In genomic region chr7:156922304-156922703, GRCh38 we compare ENCODE assay signal across 8 cellular contexts. TPM values are rescaled to one million over a fixed set of nuclear protein-coding genes. Genes with fewer than 3 reads are reported as not detected.
DNase-seq lines count a peak whose midpoint lies in the region; ATAC-seq and TF ChIP-seq lines count a peak whose summit lies in the region.
"Not testable (repeated sequence)": the region's sequence is repeated elsewhere in the genome, so short reads cannot be mapped to it uniquely, and the experiment has no call there.

No MANE protein-coding gene starts in this region.

- H4K20me1 ChIP-seq in smooth muscle cell (ENCODE audit: low read depth) = not testable (repeated sequence)

- POLR2A ChIA-PET in CD8-positive, alpha-beta memory T cell (lab: Charles Lee) = interaction anchor here (0.7 to 1.9 kb wide), 2 partner anchors 29 to 1278 kb away, joined by 5 to 19 read pairs; partner anchors contain the start of gene LMBR1
- POLR2A ChIA-PET in T-cell (lab: Charles Lee) = not testable (repeated sequence)
- POLR2A ChIA-PET in activated CD4-positive, alpha-beta memory T cell treated with anti-CD3 and anti-CD28 coated beads for 36 hours (lab: Charles Lee) = interaction anchor here (0.9 to 1.9 kb wide), 2 partner anchors 21 to 29 kb away, joined by 4 to 7 read pairs; partner anchors contain the start of gene LMBR1
- POLR2A ChIA-PET in activated naive CD8-positive, alpha-beta T cell treated with anti-CD3 and anti-CD28 coated beads, Interleukin-2, amount 10 ng/mL, durations not matched to agents 7 days and 5 days (lab: Charles Lee) = interaction anchor here (0.7 kb wide), 1 partner anchor 424 kb away, joined by 4 read pairs; no protein-coding TSS in a partner anchor

- DNase-seq in CD8-positive, alpha-beta memory T cell; T-cell; activated CD4-positive, alpha-beta memory T cell treated with anti-CD3 and anti-CD28 coated beads for 36 hours; activated T-cell treated with anti-CD3 and anti-CD28 coated beads, Interleukin-2, amount 50 U/mL, for 72 hours; activated naive CD8-positive, alpha-beta T cell treated with anti-CD3 and anti-CD28 coated beads, Interleukin-2, amount 10 ng/mL, durations not matched to agents 7 days and 5 days; smooth muscle cell (lab: John Stamatoyannopoulos, UW; ENCODE audit: unreplicated experiment): not testable (repeated sequence)
- DNase-seq in left lobe of liver (ENCODE audit: low spot score) (peak; percentile 31), aorta (peak; percentile 6 to 22)

- peaks cover 23% of the 10 kb centered on the region for H3K27me3 ChIP-seq in CD8-positive, alpha-beta memory T cell (ENCODE audit: insufficient read depth, low read length, poor library complexity, severe bottlenecking)
- not testable (repeated sequence) for H3K27me3 ChIP-seq in smooth muscle cell (ENCODE audit: low read depth); aorta (ENCODE audit: control insufficient read depth in 1 of 2, insufficient read depth in 2 of 2, low read length in 1 of 2)

- H3K4me1 Mint-ChIP-seq in CD8-positive, alpha-beta memory T cell = peaks cover 24 to 45% (median 30%) of the 10 kb centered on the region in 3 donors
- H3K4me1 Mint-ChIP-seq in T-cell = peaks cover 23 to 40% (median 33%) of the 10 kb centered on the region in 3 donors
- peaks cover 50% of the 10 kb centered on the region for H3K4me1 Mint-ChIP-seq in activated CD4-positive, alpha-beta memory T cell treated with anti-CD3 and anti-CD28 coated beads for 36 hours (ENCODE audit: low read depth)
- H3K4me1 Mint-ChIP-seq in activated T-cell treated with anti-CD3 and anti-CD28 coated beads, Interleukin-2, amount 50 U/mL, for 72 hours (ENCODE audit: low read depth) = peaks cover 69% of the 10 kb centered on the region
- H3K4me1 Mint-ChIP-seq in activated naive CD8-positive, alpha-beta T cell treated with anti-CD3 and anti-CD28 coated beads, Interleukin-2, amount 10 ng/mL, durations not matched to agents 7 days and 5 days = peaks cover 29% of the 10 kb centered on the region

- not testable (repeated sequence) for H3K79me2 ChIP-seq in smooth muscle cell (ENCODE audit: low read depth)

- WGBS in smooth muscle cell (ENCODE audit: low lambda C conversion rate) = 69% methylated on average over 6 of the region's 6 CpGs
- 72 to 79% methylated on average over 6 of the region's 6 CpGs for WGBS in aorta, 2 donors

- peak overlapping the region; percentile 8 to 81 (median 64) for H3K4me3 Mint-ChIP-seq in CD8-positive, alpha-beta memory T cell
- peak overlapping the region; percentile 8 to 50 (median 49) for H3K4me3 Mint-ChIP-seq in T-cell
- peak overlapping the region; percentile 30 for H3K4me3 Mint-ChIP-seq in activated CD4-positive, alpha-beta memory T cell treated with anti-CD3 and anti-CD28 coated beads for 36 hours
- H3K4me3 Mint-ChIP-seq in activated T-cell treated with anti-CD3 and anti-CD28 coated beads, Interleukin-2, amount 50 U/mL, for 72 hours = peak overlapping the region; percentile 58 to 61
- H3K4me3 Mint-ChIP-seq in activated naive CD8-positive, alpha-beta T cell treated with anti-CD3 and anti-CD28 coated beads, Interleukin-2, amount 10 ng/mL, durations not matched to agents 7 days and 5 days = peak overlapping the region; percentile 63

- intact Hi-C loops in activated CD4-positive, alpha-beta memory T cell treated with anti-CD3 and anti-CD28 coated beads for 36 hours (cut with micrococcal nuclease) = loop anchor here (2.0 kb wide), 1 partner anchor 28 kb away; no protein-coding TSS in a partner anchor
- intact Hi-C loops in aorta (cut with DNase I) = not testable (repeated sequence)

- H3K9ac ChIP-seq in smooth muscle cell (ENCODE audit: low read depth) = not testable (repeated sequence)

- H3K36me3 Mint-ChIP-seq in CD8-positive, alpha-beta memory T cell; T-cell; activated CD4-positive, alpha-beta memory T cell treated with anti-CD3 and anti-CD28 coated beads for 36 hours; activated T-cell treated with anti-CD3 and anti-CD28 coated beads, Interleukin-2, amount 50 U/mL, for 72 hours (ENCODE audit: insufficient read depth in 2 of 2); activated naive CD8-positive, alpha-beta T cell treated with anti-CD3 and anti-CD28 coated beads, Interleukin-2, amount 10 ng/mL, durations not matched to agents 7 days and 5 days: not testable (repeated sequence)

- H3K4me1 ChIP-seq in CD8-positive, alpha-beta memory T cell (ENCODE audit: insufficient read depth, low read length) = peaks cover 21% of the 10 kb centered on the region
- H3K4me1 ChIP-seq in smooth muscle cell (ENCODE audit: low read depth); aorta (ENCODE audit: control insufficient read depth in 1 of 2, insufficient read depth in 2 of 2, low read length in 2 of 2): not testable (repeated sequence)

- H3K27me3 Mint-ChIP-seq in CD8-positive, alpha-beta memory T cell = peaks cover 10 to 27% of the 10 kb centered on the region in 2 donors
- peaks cover 6 to 21% of the 10 kb centered on the region in 2 donors for H3K27me3 Mint-ChIP-seq in T-cell
- peaks cover 22% of the 10 kb centered on the region for H3K27me3 Mint-ChIP-seq in activated CD4-positive, alpha-beta memory T cell treated with anti-CD3 and anti-CD28 coated beads for 36 hours
- peaks cover 23% of the 10 kb centered on the region for H3K27me3 Mint-ChIP-seq in activated T-cell treated with anti-CD3 and anti-CD28 coated beads, Interleukin-2, amount 50 U/mL, for 72 hours (ENCODE audit: low read depth)
- H3K27me3 Mint-ChIP-seq in activated naive CD8-positive, alpha-beta T cell treated with anti-CD3 and anti-CD28 coated beads, Interleukin-2, amount 10 ng/mL, durations not matched to agents 7 days and 5 days = peaks cover 65% of the 10 kb centered on the region

- H3K9me3 ChIP-seq in CD8-positive, alpha-beta memory T cell (ENCODE audit: low read length); smooth muscle cell (replicated peaks; ENCODE audit: low read depth); aorta (ENCODE audit: control insufficient read depth, low read length): not testable (repeated sequence)

- peak overlapping the region in 6 of 8 donors; percentile 79 to 97 (median 96) for H3K27ac Mint-ChIP-seq in CD8-positive, alpha-beta memory T cell
- not testable (repeated sequence) for H3K27ac Mint-ChIP-seq in T-cell
- H3K27ac Mint-ChIP-seq in activated CD4-positive, alpha-beta memory T cell treated with anti-CD3 and anti-CD28 coated beads for 36 hours = peak overlapping the region; percentile 38
- H3K27ac Mint-ChIP-seq in activated T-cell treated with anti-CD3 and anti-CD28 coated beads, Interleukin-2, amount 50 U/mL, for 72 hours = peak overlapping the region; percentile 88
- peak overlapping the region; percentile 50 for H3K27ac Mint-ChIP-seq in activated naive CD8-positive, alpha-beta T cell treated with anti-CD3 and anti-CD28 coated beads, Interleukin-2, amount 10 ng/mL, durations not matched to agents 7 days and 5 days

- H3F3A ChIP-seq in smooth muscle cell (ENCODE audit: low read depth) = not testable (repeated sequence)

- H3K9me3 Mint-ChIP-seq in CD8-positive, alpha-beta memory T cell; T-cell; activated CD4-positive, alpha-beta memory T cell treated with anti-CD3 and anti-CD28 coated beads for 36 hours; activated T-cell treated with anti-CD3 and anti-CD28 coated beads, Interleukin-2, amount 50 U/mL, for 72 hours; activated naive CD8-positive, alpha-beta T cell treated with anti-CD3 and anti-CD28 coated beads, Interleukin-2, amount 10 ng/mL, durations not matched to agents 7 days and 5 days: not testable (repeated sequence)

- CTCF ChIA-PET in CD8-positive, alpha-beta memory T cell (lab: Charles Lee) = not testable (repeated sequence)
- CTCF ChIA-PET in T-cell (lab: Charles Lee) = interaction anchor here in 1 of 2 donors (1.1 kb wide), 1 partner anchor 29 kb away, joined by 3 read pairs; no protein-coding TSS in a partner anchor
- CTCF ChIA-PET in activated CD4-positive, alpha-beta memory T cell treated with anti-CD3 and anti-CD28 coated beads for 36 hours (lab: Charles Lee) = interaction anchor here (3.7 kb wide), 1 partner anchor 27 kb away, joined by 17 read pairs; the partner anchor contains the start of gene NOM1

- H2AFZ ChIP-seq in smooth muscle cell (ENCODE audit: low read depth) = not testable (repeated sequence)

- TF ChIP-seq CTCF in smooth muscle cell (IDR thresholded peaks at IDR 0.05; ENCODE audit: borderline replicate concordance, insufficient read depth, poor library complexity, severe bottlenecking) = not testable (repeated sequence)

- ATAC-seq in T-cell (replicated peaks in 1 of 4); activated T-cell treated with anti-CD3 and anti-CD28 coated beads, Interleukin-2, amount 50 U/mL, for 72 hours (replicated peaks in 1 of 2); activated naive CD8-positive, alpha-beta T cell treated with anti-CD3 and anti-CD28 coated beads, Interleukin-2, amount 10 ng/mL, durations not matched to agents 7 days and 5 days (ENCODE audit: low read depth); left lobe of liver; aorta (ENCODE audit: low FRiP score): not testable (repeated sequence)

- not testable (repeated sequence) for H3K27ac ChIP-seq in CD8-positive, alpha-beta memory T cell (ENCODE audit: low read depth, low read length); aorta (ENCODE audit: low read depth in 1 of 2, low read length in 2 of 2)
- peak overlapping the region; percentile 60 for H3K27ac ChIP-seq in smooth muscle cell (ENCODE audit: low read depth)

- H3K4me3 ChIP-seq in CD8-positive, alpha-beta memory T cell (ENCODE audit: low read length) = peak overlapping the region; percentile 27
- H3K4me3 ChIP-seq in smooth muscle cell; aorta (ENCODE audit: low read length in 2 of 2): not testable (repeated sequence)

- H3K36me3 ChIP-seq in CD8-positive, alpha-beta memory T cell (ENCODE audit: insufficient read depth, low read length); smooth muscle cell (ENCODE audit: low read depth); aorta (ENCODE audit: control insufficient read depth in 1 of 2, insufficient read depth in 2 of 2, low read length in 1 of 2): not testable (repeated sequence)

- H3K4me2 ChIP-seq in smooth muscle cell = not testable (repeated sequence)

RNA-seq across cellular contexts. Expression of gene NOM1, which starts 27.2 kb away (rescaled TPM):
- total RNA-seq in CD8-positive, alpha-beta memory T cell = 10 to 100 TPM; 34.2 to 34.3 TPM
- polyA plus RNA-seq in CD8-positive, alpha-beta memory T cell = 9.8 TPM
- total RNA-seq in T-cell (10 to 100 TPM; 31.7 to 47.8 (median 33.7) TPM), left lobe of liver (7.2 TPM), smooth muscle cell (7.5 and 11.4 TPM in 2 replicates), aorta (10 to 100 TPM; 19.4 to 23.5 TPM)
- total RNA-seq in activated CD4-positive, alpha-beta memory T cell treated with anti-CD3 and anti-CD28 coated beads for 36 hours = 10 to 100 TPM; 29.2 to 31.3 TPM
- total RNA-seq in activated T-cell treated with anti-CD3 and anti-CD28 coated beads, Interleukin-2, amount 50 U/mL, for 72 hours = 10 to 100 TPM; 30.1 to 37.5 TPM
- 10 to 100 TPM; 27.2 to 29.8 TPM for total RNA-seq in activated naive CD8-positive, alpha-beta T cell treated with anti-CD3 and anti-CD28 coated beads, Interleukin-2, amount 10 ng/mL, durations not matched to agents 7 days and 5 days
- polyA plus RNA-seq in smooth muscle cell (9.5 and 9.7 TPM in 2 replicates), aorta (10 to 100 TPM in 1 of 2 donors, 1 to 10 TPM in 1; 4.6 to 10.3 TPM)

RNA-seq across cellular contexts. Expression of gene LMBR1, which starts 29.3 kb away (rescaled TPM):
- total RNA-seq in CD8-positive, alpha-beta memory T cell = 10 to 100 TPM; 49.2 to 51.9 TPM
- polyA plus RNA-seq in CD8-positive, alpha-beta memory T cell = 26.8 TPM
- total RNA-seq in T-cell = 10 to 100 TPM; 79.1 to 94.8 (median 83.8) TPM
- total RNA-seq in activated CD4-positive, alpha-beta memory T cell treated with anti-CD3 and anti-CD28 coated beads for 36 hours = 10 to 100 TPM; 36.6 to 37.8 TPM
- total RNA-seq in activated T-cell treated with anti-CD3 and anti-CD28 coated beads, Interleukin-2, amount 50 U/mL, for 72 hours = 10 to 100 TPM; 88.2 to 88.6 TPM
- total RNA-seq in activated naive CD8-positive, alpha-beta T cell treated with anti-CD3 and anti-CD28 coated beads, Interleukin-2, amount 10 ng/mL, durations not matched to agents 7 days and 5 days = 10 to 100 TPM; 73.2 to 73.6 TPM
- 28.7 TPM for total RNA-seq in left lobe of liver
- total RNA-seq in smooth muscle cell = 30.3 and 36.6 TPM in 2 replicates
- 9.7 and 13.0 TPM in 2 replicates for polyA plus RNA-seq in smooth muscle cell
- total RNA-seq in aorta = 10 to 100 TPM; 63.1 to 63.8 TPM
- polyA plus RNA-seq in aorta = 10 to 100 TPM in 1 of 2 donors, 1 to 10 TPM in 1; 9.5 to 10.0 TPM
